ENCODE assay signal across 20 cellular contexts in the genomic region with DNA sequence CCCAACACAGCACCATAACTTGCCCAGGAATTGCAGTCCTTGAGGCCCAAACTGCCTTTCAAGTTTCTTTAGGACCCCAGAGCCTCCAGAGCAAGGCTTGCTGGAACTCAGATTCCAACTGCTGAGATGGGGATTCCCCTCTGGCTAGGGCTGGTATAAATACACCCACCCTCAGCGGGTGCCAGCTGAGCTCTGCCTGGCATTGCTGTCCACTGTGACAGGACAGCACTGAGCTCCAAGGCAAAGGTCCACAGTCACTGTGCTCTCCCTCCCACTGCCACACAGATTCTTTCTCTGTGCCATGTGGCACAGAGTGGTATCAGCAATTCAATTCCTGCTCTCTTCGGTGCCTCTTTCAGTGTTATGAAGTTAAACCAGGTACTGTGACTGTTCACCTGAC.
DNase-seq lines count a peak whose midpoint lies in the region; ATAC-seq and TF ChIP-seq lines count a peak whose summit lies in the region.
"Had no signal": no experiment of that assay in that cellular context is flagged by ENCODE, and none has a peak within 500 bp of the region (broad histone marks: within the 10 kb centered on the region; RNA-seq: fewer than 3 reads in every experiment).

No MANE protein-coding gene starts in this region.

- H3K27ac ChIP-seq in left ventricle myocardium inferior (replicated peaks) (no peak overlapping the region), gastroesophageal sphincter (no peak overlapping the region), right cardiac atrium (ENCODE audit: low read length) (no peak overlapping the region)
- H3K27ac ChIP-seq: BLaER1 treated with 17β-estradiol and CSF1 and Interleukin-3, amounts not matched to agents 10 nM and 100 nM; HL-60 had no signal

- no peaks in the 10 kb centered on the region for H3K4me1 Mint-ChIP-seq in stimulated activated memory B cell treated with anti-CD40 and anti-IgM and Interleukin-4, amounts not matched to agents 10 μg/mL and 1 μg/mL and 100 μg/mL, for 72 hours
- H3K4me1 Mint-ChIP-seq: B cell had no signal

- H3K36me3 ChIP-seq in left ventricle myocardium inferior = no peaks in the 10 kb centered on the region
- H3K36me3 ChIP-seq in gastroesophageal sphincter = no peaks in the 10 kb centered on the region
- H3K36me3 ChIP-seq: BLaER1 treated with 17β-estradiol and CSF1 and Interleukin-3, amounts not matched to agents 10 nM and 100 nM had no signal

- intact Hi-C loops in Right ventricle myocardium superior (cut with DNase I) = no loop called here
- intact Hi-C loops in left ventricle myocardium inferior (cut with micrococcal nuclease) = no loop called here
- intact Hi-C loops in right cardiac atrium (cut with DNase I) = no loop called here

- no peaks in the 10 kb centered on the region for H3K9me3 Mint-ChIP-seq in stimulated activated memory B cell treated with anti-CD40 and anti-IgM and Interleukin-4, amounts not matched to agents 10 μg/mL and 1 μg/mL and 100 μg/mL, for 72 hours
- H3K9me3 Mint-ChIP-seq: CD8-positive, alpha-beta T cell had no signal

- H3K9me3 ChIP-seq in left ventricle myocardium inferior (replicated peaks) (no peaks in the 10 kb centered on the region), gastroesophageal sphincter (peaks cover 0 to 5% (median 0%) of the 10 kb centered on the region in 3 donors), right cardiac atrium (ENCODE audit: control insufficient read depth, low read length) (no peaks in the 10 kb centered on the region)

- H3K27ac Mint-ChIP-seq in stimulated activated memory B cell treated with anti-CD40 and anti-IgM and Interleukin-4, amounts not matched to agents 10 μg/mL and 1 μg/mL and 100 μg/mL, for 72 hours = no peak overlapping the region
- H3K27ac Mint-ChIP-seq: B cell; CD8-positive, alpha-beta T cell; HFFc6 had no signal

- DNase-seq in Right ventricle myocardium superior (no peak), left ventricle myocardium inferior (no peak), right cardiac atrium (peak in 2 of 3 donors; percentile 43 to 46), kidney tubule cell (ENCODE audit: low spot score) (no peak)
- DNase-seq in stimulated activated CD4-positive, alpha-beta T cell treated with anti-CD3 and anti-CD28 coated beads, Interleukin-12 subunit alpha, Interleukin-12 subunit beta, amount 100 ng/mL, for 4 hours = no peak
- DNase-seq: 8988T; Calu3; CD8-positive, alpha-beta T cell; DMS79 treated with DMSO at 0.1 percent for 48 hours; EL; GOT3; H7; HFFc6 had no signal

- H3K27me3 Mint-ChIP-seq in stimulated activated memory B cell treated with anti-CD40 and anti-IgM and Interleukin-4, amounts not matched to agents 10 μg/mL and 1 μg/mL and 100 μg/mL, for 72 hours = peaks cover 23% of the 10 kb centered on the region

- H3K4me3 ChIP-seq in left ventricle myocardium inferior = no peak overlapping the region
- H3K4me3 ChIP-seq in gastroesophageal sphincter = no peak overlapping the region
- no peak overlapping the region for H3K4me3 ChIP-seq in right cardiac atrium (ENCODE audit: low read length)
- H3K4me3 ChIP-seq: BLaER1 treated with 17β-estradiol and CSF1 and Interleukin-3, amounts not matched to agents 10 nM and 100 nM; GM12878 had no signal

- H3K4me3 Mint-ChIP-seq in stimulated activated memory B cell treated with anti-CD40 and anti-IgM and Interleukin-4, amounts not matched to agents 10 μg/mL and 1 μg/mL and 100 μg/mL, for 72 hours = no peak overlapping the region
- H3K4me3 Mint-ChIP-seq: B cell; CD8-positive, alpha-beta T cell; HFFc6 had no signal

- TF ChIP-seq POLR2A in gastroesophageal sphincter (IDR thresholded peaks at IDR 0.05) = no peak

- peak; percentile 58 for ATAC-seq in Right ventricle myocardium superior (ENCODE audit: poor library complexity)
- peak; percentile 25 for ATAC-seq in gastroesophageal sphincter
- peak; percentile 43 to 65 for ATAC-seq in right cardiac atrium
- ATAC-seq in stimulated activated memory B cell treated with anti-CD40 and anti-IgM and Interleukin-4, amounts not matched to agents 10 μg/mL and 1 μg/mL and 100 μg/mL, for 72 hours = peak; percentile 27
- ATAC-seq: CD8-positive, alpha-beta T cell; GM12878; HCT116 had no signal

- no peaks in the 10 kb centered on the region for H3K36me3 Mint-ChIP-seq in stimulated activated memory B cell treated with anti-CD40 and anti-IgM and Interleukin-4, amounts not matched to agents 10 μg/mL and 1 μg/mL and 100 μg/mL, for 72 hours
- H3K36me3 Mint-ChIP-seq: CD8-positive, alpha-beta T cell had no signal

- 92 to 100% methylated on average over 1 to 2 of the region's 2 CpGs for WGBS in gastroesophageal sphincter (ENCODE audit: low coverage in 1 of 2), 2 donors
- 49% methylated on average over 2 of the region's 2 CpGs for WGBS in right cardiac atrium

- H3K27me3 ChIP-seq in left ventricle myocardium inferior (ENCODE audit: low read depth) = no peaks in the 10 kb centered on the region
- H3K27me3 ChIP-seq in gastroesophageal sphincter = no peaks in the 10 kb centered on the region
- H3K27me3 ChIP-seq in right cardiac atrium (ENCODE audit: control insufficient read depth, insufficient read depth) = no peaks in the 10 kb centered on the region
- H3K27me3 ChIP-seq: BLaER1 treated with 17β-estradiol and CSF1 and Interleukin-3, amounts not matched to agents 10 nM and 100 nM had no signal

- TF ChIP-seq CTCF in left ventricle myocardium inferior (IDR thresholded peaks at IDR 0.05; ENCODE audit: borderline replicate concordance) (no peak), gastroesophageal sphincter (IDR thresholded peaks at IDR 0.05) (no peak)

- H3K4me1 ChIP-seq in left ventricle myocardium inferior (no peaks in the 10 kb centered on the region), gastroesophageal sphincter (no peaks in the 10 kb centered on the region), right cardiac atrium (ENCODE audit: control insufficient read depth, insufficient read depth, low read length) (no peaks in the 10 kb centered on the region)

- TF ChIP-seq EP300 in gastroesophageal sphincter (IDR thresholded peaks at IDR 0.05) = no peak

Comparison
In these comparisons a context has a peak if more than half of its experiments do, and no peak if none do; other contexts are left out.
1. DNase-seq: peak in right cardiac atrium (2 of 3); none in Right ventricle myocardium superior (single experiment), left ventricle myocardium inferior (single experiment), stimulated activated CD4-positive, alpha-beta T cell treated with anti-CD3 and anti-CD28 coated beads, Interleukin-12 subunit alpha, Interleukin-12 subunit beta, amount 100 ng/mL, for 4 hours (single experiment) and kidney tubule cell (single experiment).
2. Peak in every context shown above with its lines, with median percentiles within 50 percentile points of each other: ATAC-seq.